ENCODE assay signal across 21 cellular contexts in the genomic region with DNA sequence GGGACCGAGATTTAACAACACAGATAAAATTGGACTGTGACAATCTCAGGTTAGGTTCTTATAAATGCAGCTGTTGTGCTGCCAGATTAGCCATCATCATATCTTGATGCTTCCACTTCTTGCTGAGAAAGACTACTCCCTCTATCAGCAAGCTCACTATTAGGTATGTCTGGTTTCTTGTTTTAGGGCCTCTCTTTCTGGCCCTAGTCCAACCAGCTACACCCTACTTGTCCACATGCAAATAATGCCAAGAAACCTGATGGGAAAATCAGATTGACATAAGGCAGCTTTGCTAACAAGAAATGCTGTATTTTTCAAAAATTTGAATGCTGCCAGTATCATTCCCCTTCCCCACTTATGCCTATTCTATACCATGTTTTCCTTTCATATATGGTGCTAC.
"Had no signal": no experiment of that assay in that cellular context is flagged by ENCODE, and none has a peak within 500 bp of the region (broad histone marks: within the 10 kb centered on the region; RNA-seq: fewer than 3 reads in every experiment).

No MANE protein-coding gene starts in this region.

- H3K4me1 ChIP-seq: tibial nerve had no signal

- ATAC-seq: activated CD4-positive, CD25-positive, alpha-beta regulatory T cell treated with anti-CD3 and anti-CD28 coated beads, Interleukin-2, amount 50 U/mL, for 24 hours; activated CD8-positive, alpha-beta memory T cell treated with anti-CD3 and anti-CD28 coated beads, Interleukin-2, amount 10 ng/mL, durations not matched to agents 7 days and 5 days; activated naive CD8-positive, alpha-beta T cell treated with anti-CD3 and anti-CD28 coated beads, Interleukin-2, amount 50 U/mL, for 24 hours; effector memory CD8-positive, alpha-beta T cell; left colon; naive thymus-derived CD8-positive, alpha-beta T cell had no signal

- H3K4me3 ChIP-seq: lung, neural progenitor cell, tibial nerve had no signal

- H3K36me3 ChIP-seq: heart right ventricle, neural progenitor cell, tibial nerve had no signal

- DNase-seq: activated CD4-positive, alpha-beta memory T cell treated with anti-CD3 and anti-CD28 coated beads, Interleukin-2, amount 10 ng/mL, durations not matched to agents 7 days and 5 days; activated CD4-positive, alpha-beta T cell treated with anti-CD3 and anti-CD28 coated beads, Interleukin-2, amount 10 ng/mL, durations not matched to agents 24 days and 14 days; activated CD8-positive, alpha-beta memory T cell treated with anti-CD3 and anti-CD28 coated beads, Interleukin-2, amount 10 ng/mL, durations not matched to agents 7 days and 5 days; activated effector memory CD4-positive, alpha-beta T cell treated with anti-CD3 and anti-CD28 coated beads, Interleukin-2, amount 50 U/mL, for 16 hours; activated naive CD4-positive, alpha-beta T cell treated with anti-CD3 and anti-CD28 coated beads, Interleukin-2, amount 50 U/mL, for 16 hours; activated naive CD8-positive, alpha-beta T cell treated with anti-CD3 and anti-CD28 coated beads, Interleukin-2, amount 50 U/mL, for 24 hours; activated T-cell treated with anti-CD3 and anti-CD28 coated beads for 4 hours; anterior cingulate cortex; central memory CD4-positive, alpha-beta T cell; effector memory CD8-positive, alpha-beta T cell; heart right ventricle; left colon; naive thymus-derived CD8-positive, alpha-beta T cell; posterior cingulate gyrus; stimulated activated CD4-positive, alpha-beta T cell treated with anti-CD3 and anti-CD28 coated beads, Interleukin-4, amount 100 ng/mL, for 1 hour; stimulated activated naive CD4-positive, alpha-beta T cell treated with Interleukin-2 at 50 U/mL for 16 hours had no signal

- H3K27me3 ChIP-seq: heart right ventricle, neural progenitor cell, tibial nerve had no signal

- H3K27ac ChIP-seq: neural progenitor cell, VCaP had no signal
